12 cellular contexts compared by ENCODE assay signal in genomic region chr7:74429153-74429747, GRCh38. TPM values are rescaled to one million over a fixed set of nuclear protein-coding genes. Genes with fewer than 3 reads are reported as not detected.
DNase-seq lines count a peak whose midpoint lies in the region; ATAC-seq, FAIRE-seq and TF ChIP-seq lines count a peak whose summit lies in the region.
"Had no signal": no experiment of that assay in that cellular context is flagged by ENCODE, and none has a peak within 500 bp of the region (broad histone marks: within the 10 kb centered on the region; RNA-seq: fewer than 3 reads in every experiment).

No MANE protein-coding gene starts in this region.

- no peak for TF ChIP-seq CTCF in fibroblast of the aortic adventitia (IDR thresholded peaks at IDR 0.05; ENCODE audit: insufficient read depth, low read length)
- TF ChIP-seq CTCF in psoas muscle (IDR thresholded peaks at IDR 0.05), result no peak
- no peak for TF ChIP-seq CTCF in GM13977 (IDR thresholded peaks at IDR 0.05; ENCODE audit: extremely low read depth, insufficient read depth, missing control alignments)

- in situ Hi-C loops in GM13977 (cut with MboI; ENCODE audit: low pct_unique_long_range_greater_than_20kb, low sequenced_read_pairs, unreplicated experiment), result loop anchor here (10.0 kb wide), 1 partner anchor 136 kb away; no protein-coding TSS in a partner anchor

- FAIRE-seq in RCC 7860 (lab: Jason Lieb, UNC), result peak; percentile 83
- FAIRE-seq: GM12878 had no signal

- peak in 3 of 4 donors; percentile 66 to 83 (median 70) for ATAC-seq in psoas muscle
- ATAC-seq in GM21737 (IDR thresholded peaks at IDR 0.05; ENCODE audit: unreplicated experiment), result no peak
- ATAC-seq: GM12878; stimulated activated naive CD8-positive, alpha-beta T cell treated with anti-CD3 and anti-CD28 coated beads, Interleukin-15, amount 100 ng/mL, for 72 hours had no signal

- no peaks in the 10 kb centered on the region for H3K27me3 ChIP-seq in psoas muscle (ENCODE audit: insufficient read depth in 3 of 3, low read length in 2 of 3)

- peaks cover 14% of the 10 kb centered on the region for H3K4me1 ChIP-seq in psoas muscle

- peak in 2 of 3 experiments; percentile 53 to 71 for DNase-seq in NCI-H1417 (lab: John Stamatoyannopoulos, UW)
- no peak for DNase-seq in NCI-H1417 treated with DMSO at 0.1 percent for 48 hours (lab: John Stamatoyannopoulos, UW)
- peak; percentile 89 for DNase-seq in RCC 7860 (ENCODE audit: low spot score)
- DNase-seq in fibroblast of the aortic adventitia (ENCODE audit: low read depth), result peak; percentile 45
- DNase-seq in psoas muscle, result no peak
- no peak for DNase-seq in GM13977 (ENCODE audit: low spot score)
- DNase-seq in AML-193 (lab: John Stamatoyannopoulos, UW), result no peak
- DNase-seq: midbrain; SHP77; stimulated activated naive CD8-positive, alpha-beta T cell treated with anti-CD3 and anti-CD28 coated beads, Interleukin-15, amount 100 ng/mL, for 72 hours had no signal

- intact Hi-C loops in psoas muscle (cut with DNase I), result no loop called here

- H3K27ac ChIP-seq in psoas muscle, result no peak overlapping the region

- no peaks in the 10 kb centered on the region for H3K9me3 ChIP-seq in psoas muscle

- no peak overlapping the region for H3K4me3 ChIP-seq in fibroblast of the aortic adventitia (ENCODE audit: low read depth, low read length)
- H3K4me3 ChIP-seq in psoas muscle, result no peak overlapping the region
- H3K4me3 ChIP-seq: GM12878 had no signal

- no peaks in the 10 kb centered on the region for H3K36me3 ChIP-seq in psoas muscle (ENCODE audit: insufficient read depth in 1 of 2, low read depth in 1 of 2)

- 22 to 47% (median 31%) methylated on average over 17 of the region's 17 CpGs for WGBS in psoas muscle, 3 donors

RNA-seq across cellular contexts. Expression of gene GTF2IRD1, which starts 24.5 kb away (rescaled TPM):
- total RNA-seq in fibroblast of the aortic adventitia (ENCODE audit: low replicate concordance) (5.9 and 6.4 TPM in 2 replicates), psoas muscle (100 to 1,000 TPM in 1 of 4 donors, 10 to 100 TPM in 3; 40.5 to 149 (median 80.8) TPM)
- polyA plus RNA-seq in psoas muscle, result 10 to 100 TPM; 43.0 to 79.0 (median 46.9) TPM

Comparison
In these comparisons a context has a peak if more than half of its experiments do, and no peak if none do; other contexts are left out.
1. DNase-seq: peak in NCI-H1417 (2 of 3), RCC 7860 (single experiment) and fibroblast of the aortic adventitia (single experiment); none in NCI-H1417 treated with DMSO at 0.1 percent for 48 hours (single experiment), psoas muscle (0 of 2), GM13977 (single experiment) and AML-193 (0 of 2).